Comparison of ENCODE assay signal across 10 cellular contexts in genomic region chr22:39314251-39314971, GRCh38. TPM values are rescaled to one million over a fixed set of nuclear protein-coding genes. Genes with fewer than 3 reads are reported as not detected.
DNase-seq lines count a peak whose midpoint lies in the region; ATAC-seq and TF ChIP-seq lines count a peak whose summit lies in the region.
"Had no signal": no experiment of that assay in that cellular context is flagged by ENCODE, and none has a peak within 500 bp of the region (broad histone marks: within the 10 kb centered on the region; RNA-seq: fewer than 3 reads in every experiment).

No MANE protein-coding gene starts in this region.

- H3K27me3 ChIP-seq in ACC112 (ENCODE audit: insufficient read depth, low read length), result no peaks in the 10 kb centered on the region
- no peaks in the 10 kb centered on the region for H3K27me3 ChIP-seq in right cardiac atrium (ENCODE audit: control insufficient read depth, insufficient read depth)
- H3K27me3 ChIP-seq in dorsolateral prefrontal cortex, result no peaks in the 10 kb centered on the region

- WGBS in right cardiac atrium, result 77% methylated on average over 14 of the region's 14 CpGs

- TF ChIP-seq CTCF in dorsolateral prefrontal cortex (IDR thresholded peaks at IDR 0.05 in 54 of 56, conservative IDR thresholded peaks at IDR 0.05 in 2 of 56; ENCODE audit: low read depth in 1 of 56, partially characterized antibody in 56 of 56), result peak in 1 of 56 donors; percentile 16

- peaks cover 47% of the 10 kb centered on the region for H3K36me3 ChIP-seq in ACC112 (ENCODE audit: insufficient read depth, low read length)

- peaks cover 36 to 56% of the 10 kb centered on the region in 2 donors for H3K36me3 Mint-ChIP-seq in activated T-cell treated with anti-CD3 and anti-CD28 coated beads, Interleukin-2, amount 50 U/mL, for 72 hours (ENCODE audit: insufficient read depth in 2 of 2)

- H3K27ac ChIP-seq in ACC112 (ENCODE audit: low read depth, low read length), result no peak overlapping the region
- peak overlapping the region; percentile 63 for H3K27ac ChIP-seq in right cardiac atrium (ENCODE audit: low read length)
- peak overlapping the region in 17 of 59 donors; percentile 2 to 99 (median 23) for H3K27ac ChIP-seq in dorsolateral prefrontal cortex

- H3K9me3 Mint-ChIP-seq in activated T-cell treated with anti-CD3 and anti-CD28 coated beads, Interleukin-2, amount 50 U/mL, for 72 hours, result no peaks in the 10 kb centered on the region
- H3K9me3 Mint-ChIP-seq: effector memory CD8-positive, alpha-beta T cell had no signal

- H3K9me3 ChIP-seq in right cardiac atrium (ENCODE audit: control insufficient read depth, low read length), result no peaks in the 10 kb centered on the region

- DNase-seq in activated T-cell treated with anti-CD3 and anti-CD28 coated beads, Interleukin-2, amount 50 U/mL, for 72 hours, result peak in 1 of 2 donors; percentile 36
- DNase-seq in right cardiac atrium (peak in 2 of 3 donors; percentile 45 to 60), dorsolateral prefrontal cortex (no peak), epidermal melanocyte (ENCODE audit: insufficient read length, low spot score) (no peak)
- DNase-seq: effector memory CD8-positive, alpha-beta T cell; NCI-H510A treated with DMSO at 0.1 percent for 48 hours had no signal

- intact Hi-C loops in right cardiac atrium (cut with DNase I) (loop anchor here in 3 of 4 donors (2.0 to 10.0 kb wide), 5 partner anchors 70 to 450 kb away; partner anchors contain the start of gene PDGFB (in 3 of the 3)), dorsolateral prefrontal cortex (cut with DNase I) (loop anchor here (5.0 to 10.0 kb wide), 3 partner anchors 72 to 550 kb away; partner anchors contain the start of gene PDGFB (in 1 of the 2))

- peaks cover 58% of the 10 kb centered on the region for H3K79me2 ChIP-seq in ACC112 (ENCODE audit: control insufficient read depth, insufficient read depth, low read length, unreplicated experiment)

- H2AFZ ChIP-seq in ACC112 (ENCODE audit: low read length, unreplicated experiment), result no peak overlapping the region

- peaks cover 58% of the 10 kb centered on the region for H3K4me1 Mint-ChIP-seq in activated T-cell treated with anti-CD3 and anti-CD28 coated beads, Interleukin-2, amount 50 U/mL, for 72 hours (ENCODE audit: low read depth)

- H3K4me3 Mint-ChIP-seq in activated T-cell treated with anti-CD3 and anti-CD28 coated beads, Interleukin-2, amount 50 U/mL, for 72 hours, result peak overlapping the region in 1 of 2 donors; percentile 14

- H3K27me3 Mint-ChIP-seq in activated T-cell treated with anti-CD3 and anti-CD28 coated beads, Interleukin-2, amount 50 U/mL, for 72 hours (ENCODE audit: low read depth), result no peaks in the 10 kb centered on the region
- H3K27me3 Mint-ChIP-seq: effector memory CD8-positive, alpha-beta T cell had no signal

- peaks cover 18% of the 10 kb centered on the region for H3K4me1 ChIP-seq in ACC112 (ENCODE audit: control insufficient read depth, insufficient read depth, low read length, unreplicated experiment)
- H3K4me1 ChIP-seq in right cardiac atrium (ENCODE audit: control insufficient read depth, insufficient read depth, low read length), result peaks cover 11% of the 10 kb centered on the region

- peak overlapping the region; percentile 50 for H3K27ac Mint-ChIP-seq in activated T-cell treated with anti-CD3 and anti-CD28 coated beads, Interleukin-2, amount 50 U/mL, for 72 hours

- H3K4me3 ChIP-seq in ACC112 (ENCODE audit: low read depth, low read length) (0 out of 2 replicates have a peak overlapping the region, but pooled peaks have one; percentile 99), right cardiac atrium (ENCODE audit: low read length) (no peak overlapping the region), dorsolateral prefrontal cortex (peak overlapping the region in 6 of 59 donors; percentile 1 to 93 (median 80))

- peak; percentile 18 for TF ChIP-seq POLR2A in GM18526 (IDR thresholded peaks at IDR 0.05; ENCODE audit: extremely low read depth, insufficient read length)

- ATAC-seq in activated T-cell treated with anti-CD3 and anti-CD28 coated beads, Interleukin-2, amount 50 U/mL, for 72 hours (replicated peaks in 1 of 2), result no peak
- ATAC-seq in right cardiac atrium, result no peak
- ATAC-seq in GM19023 (IDR thresholded peaks at IDR 0.05; ENCODE audit: unreplicated experiment), result no peak
- no peak for ATAC-seq in HG03354 (IDR thresholded peaks at IDR 0.05; ENCODE audit: poor library complexity, severe bottlenecking, unreplicated experiment)
- ATAC-seq: effector memory CD8-positive, alpha-beta T cell had no signal

RNA-seq across cellular contexts. Expression of gene RPL3, which starts 5.0 kb away (rescaled TPM):
- 1,000 to 10,000 TPM; 3,380 to 3,455 TPM for total RNA-seq in activated T-cell treated with anti-CD3 and anti-CD28 coated beads, Interleukin-2, amount 50 U/mL, for 72 hours
- total RNA-seq in right cardiac atrium (1,000 to 10,000 TPM in 2 of 4 donors, 100 to 1,000 TPM in 2; 948 to 1,416 (median 984) TPM), dorsolateral prefrontal cortex (100 to 1,000 TPM; 562 to 963 (median 699) TPM)
- polyA plus RNA-seq in right cardiac atrium, result 1,325 TPM

RNA-seq across cellular contexts. Expression of gene SYNGR1, which starts 35.4 kb away (rescaled TPM):
- 1 to 10 TPM; 4.4 to 5.3 TPM for total RNA-seq in activated T-cell treated with anti-CD3 and anti-CD28 coated beads, Interleukin-2, amount 50 U/mL, for 72 hours
- total RNA-seq in right cardiac atrium, result 10 to 100 TPM; 66.4 to 82.0 (median 70.5) TPM
- polyA plus RNA-seq in right cardiac atrium, result 101 TPM
- total RNA-seq in dorsolateral prefrontal cortex, result 100 to 1,000 TPM; 108 to 421 (median 288) TPM

Comparison
In these comparisons a context has a peak if more than half of its experiments do, and no peak if none do; other contexts are left out.
1. DNase-seq: peak in right cardiac atrium (2 of 3); none in dorsolateral prefrontal cortex (0 of 10) and epidermal melanocyte (single experiment).
2. RNA of gene SYNGR1, which starts 35.4 kb away (total RNA-seq): 108 to 421 TPM in dorsolateral prefrontal cortex and 66.4 to 82.0 TPM in right cardiac atrium; 4.4 to 5.3 TPM in activated T-cell treated with anti-CD3 and anti-CD28 coated beads, Interleukin-2, amount 50 U/mL, for 72 hours; every median in the first group is over 10 times any median in the second.